ENCODE assay signal across 8 cellular contexts in the genomic region with DNA sequence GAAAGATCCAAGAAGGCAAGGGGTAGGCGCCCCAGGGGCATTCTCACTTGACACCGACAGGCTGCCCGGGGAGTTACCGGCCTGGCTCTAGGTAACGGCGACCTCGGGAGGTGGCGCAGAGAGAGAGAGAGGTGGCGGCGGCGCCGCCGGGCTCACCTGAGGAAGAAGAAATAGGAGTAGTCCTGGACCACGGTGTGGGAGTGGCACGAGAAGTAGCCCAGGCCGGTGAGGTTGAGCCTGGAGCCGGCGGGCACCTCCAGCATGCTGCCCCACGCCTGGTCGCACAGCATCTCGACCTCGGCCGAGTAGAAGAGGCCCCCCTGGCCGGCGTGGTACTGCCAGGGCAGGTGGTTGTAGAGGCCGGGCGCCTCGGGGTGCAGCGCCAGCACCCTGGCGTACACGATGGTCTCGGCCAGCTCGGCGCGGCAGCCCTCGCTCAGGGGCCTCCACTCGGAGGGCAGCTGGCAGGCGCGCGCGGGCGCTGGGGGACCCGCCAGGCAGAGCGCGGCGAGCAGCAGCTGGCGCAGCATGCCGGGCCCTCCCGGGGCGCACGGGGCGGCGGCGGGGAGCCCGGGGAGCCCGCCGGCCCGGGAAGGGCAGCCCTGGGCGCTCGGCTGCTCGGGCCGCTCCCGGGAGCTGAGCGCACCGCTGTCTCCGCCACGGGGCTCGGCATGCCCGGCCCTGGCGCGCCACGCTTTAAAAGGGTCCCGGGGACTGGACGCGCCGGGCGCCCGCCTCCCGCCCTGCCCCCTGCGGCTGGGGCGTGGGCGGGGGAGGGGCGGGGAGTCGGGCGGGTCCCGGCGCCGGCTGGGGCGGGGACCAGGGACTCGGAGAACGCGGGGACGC. TPM values are rescaled to one million over a fixed set of nuclear protein-coding genes. Genes with fewer than 3 reads are reported as not detected.
DNase-seq lines count a peak whose midpoint lies in the region; ATAC-seq and TF ChIP-seq lines count a peak whose summit lies in the region.

A gene (minus strand): TSS at position 673 of the 846 bp plus-strand sequence. CDS start 143 bp downstream, at position 530.

- TF ChIP-seq RAD21 in SK-N-SH (IDR thresholded peaks at IDR 0.05; ENCODE audit: low read length), result no peak

- 30% methylated on average over 51 of the region's 93 CpGs for WGBS in SK-N-SH (ENCODE audit: low lambda C conversion rate)

- CTCF ChIA-PET in SK-N-SH (lab: Yijun Ruan, JAX), result interaction anchor here (0.6 to 1.3 kb wide), 5 partner anchors 8 to 290 kb away, joined by 3 to 4 read pairs (median 3); no protein-coding TSS in a partner anchor

- POLR2A ChIA-PET in SK-N-SH (lab: Yijun Ruan, JAX), result no interaction called here

- TF ChIP-seq CTCF in SK-N-SH (IDR thresholded peaks at IDR 0.05) (no peak), left ventricle myocardium inferior (IDR thresholded peaks at IDR 0.05; ENCODE audit: borderline replicate concordance) (no peak)

- ATAC-seq in SK-N-SH treated with all-trans-retinoic acid at 6 μM for 48 hours, result no peak; the same call in 2 of the 3 replicates

- TF ChIP-seq EP300 in SK-N-SH (IDR thresholded peaks at IDR 0.05; ENCODE audit: borderline replicate concordance in 1 of 2, low read depth in 1 of 2, low read length in 1 of 2), result no peak

- no peaks in the 10 kb centered on the region for H4K20me1 ChIP-seq in SK-N-SH (ENCODE audit: insufficient read depth)

- peak; percentile 88 for DNase-seq in SK-N-SH
- peak; percentile 18 to 28 for DNase-seq in activated CD4-positive, alpha-beta T cell treated with anti-CD3 and anti-CD28 coated beads, Interleukin-2, amount 50 U/mL, for 48 hours
- DNase-seq in left ventricle myocardium inferior, result peak; percentile 28
- DNase-seq in retina, result peak; percentile 64
- no peak for DNase-seq in central memory CD4-positive, alpha-beta T cell
- no peak for DNase-seq in globus pallidus (ENCODE audit: low spot score)
- DNase-seq in activated CD4-positive, CD25-positive, alpha-beta regulatory T cell treated with anti-CD3 and anti-CD28 coated beads, Interleukin-2, amount 50 U/mL, for 72 hours, result no peak

- H3K4me1 ChIP-seq in SK-N-SH (ENCODE audit: control insufficient read depth in 1 of 2, insufficient read depth in 2 of 2, low read depth in 1 of 2, low read length in 1 of 2) (no peaks in the 10 kb centered on the region; a peak in 1 of 4 replicates), left ventricle myocardium inferior (peaks cover 14% of the 10 kb centered on the region)

- no peak within 1 kb of the TSS for H3K9ac ChIP-seq in SK-N-SH

- H2AFZ ChIP-seq in SK-N-SH (ENCODE audit: low read depth), result no peak within 1 kb of the TSS

- no peaks in the 10 kb centered on the region for H3K79me2 ChIP-seq in SK-N-SH (ENCODE audit: insufficient read depth)

- no peaks in the 10 kb centered on the region for H3K9me2 ChIP-seq in SK-N-SH

- no peaks in the 10 kb centered on the region; the same call in 1 of the 2 replicates for H3K27me3 ChIP-seq in SK-N-SH (ENCODE audit: insufficient read depth)
- peaks cover 83% of the 10 kb centered on the region for H3K27me3 ChIP-seq in left ventricle myocardium inferior (ENCODE audit: low read depth)

- no peaks in the 10 kb centered on the region for H3K9me3 ChIP-seq in SK-N-SH
- no peaks in the 10 kb centered on the region for H3K9me3 ChIP-seq in left ventricle myocardium inferior (replicated peaks)

- intact Hi-C loops in left ventricle myocardium inferior (cut with micrococcal nuclease), result no loop called here

- H3K4me3 ChIP-seq in SK-N-SH (ENCODE audit: low read depth in 2 of 2, low read length in 1 of 2), result peak within 1 kb of the TSS in 1 of 2 experiments; percentile 34; a peak in 2 of 4 replicates
- H3K4me3 ChIP-seq in left ventricle myocardium inferior, result peak within 1 kb of the TSS; percentile 64

- no peaks in the 10 kb centered on the region for H3F3A ChIP-seq in SK-N-SH (replicated peaks; ENCODE audit: insufficient read depth)

- H3K4me2 ChIP-seq in SK-N-SH, result no peak within 1 kb of the TSS

- H3K36me3 ChIP-seq in SK-N-SH (replicated peaks in 1 of 2; ENCODE audit: control insufficient read depth in 1 of 2, insufficient read depth in 2 of 2, low read length in 1 of 2), result no peaks in the 10 kb centered on the region
- H3K36me3 ChIP-seq in left ventricle myocardium inferior, result no peaks in the 10 kb centered on the region

- H3K27ac ChIP-seq in SK-N-SH (ENCODE audit: low read depth in 2 of 2, low read length in 1 of 2), result no peak within 1 kb of the TSS
- H3K27ac ChIP-seq in left ventricle myocardium inferior (replicated peaks), result peak within 1 kb of the TSS; percentile 7

TF ChIP-seq in SK-N-SH, 30 proteins besides CTCF, POLR2A, EP300 and RAD21:
- TF ChIP-seq CHD2 (IDR thresholded peaks at IDR 0.05; ENCODE audit: low read length, partially characterized antibody) (no peak), FOXM1 (IDR thresholded peaks at IDR 0.05; ENCODE audit: low read depth) (no peak), SMC3 (IDR thresholded peaks at IDR 0.05; ENCODE audit: low read depth, low read length) (no peak), NFIC (IDR thresholded peaks at IDR 0.05; ENCODE audit: borderline replicate concordance) (no peak)
- TF ChIP-seq, protein P1, sequence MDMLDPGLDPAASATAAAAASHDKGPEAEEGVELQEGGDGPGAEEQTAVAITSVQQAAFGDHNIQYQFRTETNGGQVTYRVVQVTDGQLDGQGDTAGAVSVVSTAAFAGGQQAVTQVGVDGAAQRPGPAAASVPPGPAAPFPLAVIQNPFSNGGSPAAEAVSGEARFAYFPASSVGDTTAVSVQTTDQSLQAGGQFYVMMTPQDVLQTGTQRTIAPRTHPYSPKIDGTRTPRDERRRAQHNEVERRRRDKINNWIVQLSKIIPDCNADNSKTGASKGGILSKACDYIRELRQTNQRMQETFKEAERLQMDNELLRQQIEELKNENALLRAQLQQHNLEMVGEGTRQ (IDR thresholded peaks at IDR 0.05; ENCODE audit: borderline replicate concordance, low read depth, low read length), result no peak

TF ChIP-seq in SK-N-SH treated with all-trans-retinoic acid at 6 μM for 48 hours, 23 proteins besides CTCF, POLR2A, EP300 and RAD21 (continues in another document):
- TF ChIP-seq ZC3H10 (CRISPR knock-in tag; IDR thresholded peaks at IDR 0.05) (no peak), OSR1 (CRISPR knock-in tag; IDR thresholded peaks at IDR 0.05) (no peak), ZNF8 (CRISPR knock-in tag; IDR thresholded peaks at IDR 0.05) (no peak), ZNF565 (CRISPR knock-in tag; conservative IDR thresholded peaks at IDR 0.05; ENCODE audit: low read depth) (no peak), PPARA (CRISPR knock-in tag; IDR thresholded peaks at IDR 0.05; ENCODE audit: borderline replicate concordance) (no peak)
- TF ChIP-seq, protein P2, sequence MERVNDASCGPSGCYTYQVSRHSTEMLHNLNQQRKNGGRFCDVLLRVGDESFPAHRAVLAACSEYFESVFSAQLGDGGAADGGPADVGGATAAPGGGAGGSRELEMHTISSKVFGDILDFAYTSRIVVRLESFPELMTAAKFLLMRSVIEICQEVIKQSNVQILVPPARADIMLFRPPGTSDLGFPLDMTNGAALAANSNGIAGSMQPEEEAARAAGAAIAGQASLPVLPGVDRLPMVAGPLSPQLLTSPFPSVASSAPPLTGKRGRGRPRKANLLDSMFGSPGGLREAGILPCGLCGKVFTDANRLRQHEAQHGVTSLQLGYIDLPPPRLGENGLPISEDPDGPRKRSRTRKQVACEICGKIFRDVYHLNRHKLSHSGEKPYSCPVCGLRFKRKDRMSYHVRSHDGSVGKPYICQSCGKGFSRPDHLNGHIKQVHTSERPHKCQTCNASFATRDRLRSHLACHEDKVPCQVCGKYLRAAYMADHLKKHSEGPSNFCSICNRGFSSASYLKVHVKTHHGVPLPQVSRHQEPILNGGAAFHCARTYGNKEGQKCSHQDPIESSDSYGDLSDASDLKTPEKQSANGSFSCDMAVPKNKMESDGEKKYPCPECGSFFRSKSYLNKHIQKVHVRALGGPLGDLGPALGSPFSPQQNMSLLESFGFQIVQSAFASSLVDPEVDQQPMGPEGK (CRISPR knock-in tag; IDR thresholded peaks at IDR 0.05; ENCODE audit: borderline replicate concordance), result no peak
- TF ChIP-seq, protein P3, sequence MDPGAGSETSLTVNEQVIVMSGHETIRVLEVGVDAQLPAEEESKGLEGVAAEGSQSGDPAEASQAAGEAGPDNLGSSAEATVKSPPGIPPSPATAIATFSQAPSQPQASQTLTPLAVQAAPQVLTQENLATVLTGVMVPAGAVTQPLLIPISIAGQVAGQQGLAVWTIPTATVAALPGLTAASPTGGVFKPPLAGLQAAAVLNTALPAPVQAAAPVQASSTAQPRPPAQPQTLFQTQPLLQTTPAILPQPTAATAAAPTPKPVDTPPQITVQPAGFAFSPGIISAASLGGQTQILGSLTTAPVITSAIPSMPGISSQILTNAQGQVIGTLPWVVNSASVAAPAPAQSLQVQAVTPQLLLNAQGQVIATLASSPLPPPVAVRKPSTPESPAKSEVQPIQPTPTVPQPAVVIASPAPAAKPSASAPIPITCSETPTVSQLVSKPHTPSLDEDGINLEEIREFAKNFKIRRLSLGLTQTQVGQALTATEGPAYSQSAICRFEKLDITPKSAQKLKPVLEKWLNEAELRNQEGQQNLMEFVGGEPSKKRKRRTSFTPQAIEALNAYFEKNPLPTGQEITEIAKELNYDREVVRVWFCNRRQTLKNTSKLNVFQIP (CRISPR knock-in tag; IDR thresholded peaks at IDR 0.05; ENCODE audit: borderline replicate concordance, low read depth), result no peak
- TF ChIP-seq, protein P4, sequence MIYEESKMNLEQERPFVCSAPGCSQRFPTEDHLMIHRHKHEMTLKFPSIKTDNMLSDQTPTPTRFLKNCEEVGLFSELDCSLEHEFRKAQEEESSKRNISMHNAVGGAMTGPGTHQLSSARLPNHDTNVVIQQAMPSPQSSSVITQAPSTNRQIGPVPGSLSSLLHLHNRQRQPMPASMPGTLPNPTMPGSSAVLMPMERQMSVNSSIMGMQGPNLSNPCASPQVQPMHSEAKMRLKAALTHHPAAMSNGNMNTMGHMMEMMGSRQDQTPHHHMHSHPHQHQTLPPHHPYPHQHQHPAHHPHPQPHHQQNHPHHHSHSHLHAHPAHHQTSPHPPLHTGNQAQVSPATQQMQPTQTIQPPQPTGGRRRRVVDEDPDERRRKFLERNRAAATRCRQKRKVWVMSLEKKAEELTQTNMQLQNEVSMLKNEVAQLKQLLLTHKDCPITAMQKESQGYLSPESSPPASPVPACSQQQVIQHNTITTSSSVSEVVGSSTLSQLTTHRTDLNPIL (CRISPR knock-in tag; IDR thresholded peaks at IDR 0.05; ENCODE audit: low read depth), result no peak

RNA-seq across cellular contexts. Expression of the gene that starts here (rescaled TPM):
- 0.02 and 0.05 TPM in 2 replicates for polyA plus RNA-seq in SK-N-SH (2012; rRNA removed)
- 0.04 and 0.05 TPM in 2 replicates for polyA plus RNA-seq in SK-N-SH (2012; cell fraction: cytosol; rRNA removed)
- 0.04 and 0.06 TPM in 2 replicates for polyA plus RNA-seq in SK-N-SH (2012; cell fraction: nucleus; rRNA removed)
- total RNA-seq in left ventricle myocardium inferior, result 5.8 TPM

Comparison
In these comparisons a context has a peak if more than half of its experiments do, and no peak if none do; other contexts are left out.
1. Peak in DNase-seq in SK-N-SH; RNA of the gene not detected or under 1 TPM.
2. DNase-seq: peak in activated CD4-positive, alpha-beta T cell treated with anti-CD3 and anti-CD28 coated beads, Interleukin-2, amount 50 U/mL, for 48 hours (2 of 2), left ventricle myocardium inferior (single experiment) and retina (single experiment); none in central memory CD4-positive, alpha-beta T cell (single experiment), globus pallidus (single experiment) and activated CD4-positive, CD25-positive, alpha-beta regulatory T cell treated with anti-CD3 and anti-CD28 coated beads, Interleukin-2, amount 50 U/mL, for 72 hours (single experiment).